ENCODE assay signal across 1 cellular context in genomic region chr19:58451358-58452101, GRCh38.
A peak's percentile ranks its signal among the peaks of the same experiment; 100 is the strongest.
TF ChIP-seq lines count a peak whose summit lies in the region.

Gene ZNF324B, plus strand, starts transcription at chr19:58451622. Its CDS starts 2,080 bp downstream, at chr19:58453702.

TF ChIP-seq in K562, 482 proteins besides CTCF, POLR2A, EP300 and RAD21 (continued from another document and continues in another):
- TF ChIP-seq PRDM10 (IDR thresholded peaks at IDR 0.05; ENCODE audit: partially characterized antibody), result peak; percentile 34
- TF ChIP-seq E2F8 (IDR thresholded peaks at IDR 0.05; ENCODE audit: low read depth, partially characterized antibody), result peak; percentile 42
- no peak for TF ChIP-seq KLF10 (CRISPR knock-in tag; IDR thresholded peaks at IDR 0.05)
- TF ChIP-seq CAMTA2 (CRISPR knock-in tag; conservative IDR thresholded peaks at IDR 0.05), result no peak
- no peak for TF ChIP-seq TRIM24 (IDR thresholded peaks at IDR 0.05)
- TF ChIP-seq STAT5A (IDR thresholded peaks at IDR 0.05; ENCODE audit: borderline replicate concordance, low read length), result no peak; the same call in 1 of the 2 replicates
- no peak for TF ChIP-seq ZNF263 (CRISPR knock-in tag; IDR thresholded peaks at IDR 0.05; ENCODE audit: borderline replicate concordance)
- TF ChIP-seq POLR2G (IDR thresholded peaks at IDR 0.05; ENCODE audit: low read depth, low read length), result peak; percentile 93
- no peak for TF ChIP-seq C11orf30 (IDR thresholded peaks at IDR 0.05; ENCODE audit: low read depth)
- TF ChIP-seq RBBP5 (IDR thresholded peaks at IDR 0.05; ENCODE audit: borderline replicate concordance, insufficient read depth, low read length, poor library complexity, severe bottlenecking), result peak; percentile 65
- TF ChIP-seq MYBL2 (IDR thresholded peaks at IDR 0.05; ENCODE audit: low read depth), result no peak
- TF ChIP-seq MYBL2 (CRISPR knock-in tag; IDR thresholded peaks at IDR 0.05; ENCODE audit: borderline replicate concordance), result no peak
- TF ChIP-seq HDAC6 (IDR thresholded peaks at IDR 0.05; ENCODE audit: low read depth, low read length), result no peak
- TF ChIP-seq NUFIP1 (IDR thresholded peaks at IDR 0.05; ENCODE audit: partially characterized antibody), result no peak
- TF ChIP-seq NR1H2 (CRISPR knock-in tag; IDR thresholded peaks at IDR 0.05), result no peak
- TF ChIP-seq EP400 (IDR thresholded peaks at IDR 0.05), result peak; percentile 70; the same call in 1 of the 2 replicates
- peak; percentile 4; the same call in 1 of the 2 replicates for TF ChIP-seq GMEB1 (CRISPR knock-in tag; IDR thresholded peaks at IDR 0.05)
- peak in 1 of 2 experiments; percentile 64; a peak in 2 of 4 replicates for TF ChIP-seq MAZ (CRISPR knock-in tag; conservative IDR thresholded peaks at IDR 0.05 in 1 of 2, IDR thresholded peaks at IDR 0.05 in 1 of 2)
- peak; percentile 52; the same call in 1 of the 2 replicates for TF ChIP-seq RUNX1 (IDR thresholded peaks at IDR 0.05; ENCODE audit: low read depth)
- TF ChIP-seq ZNF224 (CRISPR knock-in tag; IDR thresholded peaks at IDR 0.05), result no peak
- no peak for TF ChIP-seq ZNF134 (CRISPR knock-in tag; conservative IDR thresholded peaks at IDR 0.05)
- no peak for TF ChIP-seq ARID3B (CRISPR knock-in tag; IDR thresholded peaks at IDR 0.05; ENCODE audit: borderline replicate concordance)
- TF ChIP-seq SOX6 (IDR thresholded peaks at IDR 0.05), result 0 out of 2 replicates have a peak, but pooled peaks have one; percentile 4
- 0 out of 4 replicates have a peak, but pooled peaks of 1 of the 2 experiments have one; percentile 67 for TF ChIP-seq FOXA3 (CRISPR knock-in tag; conservative IDR thresholded peaks at IDR 0.05 in 1 of 2, IDR thresholded peaks at IDR 0.05 in 1 of 2)
- peak; percentile 91 for TF ChIP-seq PKNOX1 (IDR thresholded peaks at IDR 0.05)
- TF ChIP-seq FOXK1 (CRISPR knock-in tag; IDR thresholded peaks at IDR 0.05; ENCODE audit: borderline replicate concordance), result no peak
- TF ChIP-seq HOXB6 (CRISPR knock-in tag; IDR thresholded peaks at IDR 0.05; ENCODE audit: borderline replicate concordance), result no peak
- TF ChIP-seq LEF1 (IDR thresholded peaks at IDR 0.05), result no peak
- TF ChIP-seq ZBTB40 (IDR thresholded peaks at IDR 0.05), result peak; percentile 95
- TF ChIP-seq ZBTB40 (CRISPR knock-in tag; IDR thresholded peaks at IDR 0.05), result no peak
- no peak for TF ChIP-seq ZNF436 (CRISPR knock-in tag; IDR thresholded peaks at IDR 0.05)
- TF ChIP-seq CHD1 (IDR thresholded peaks at IDR 0.05; ENCODE audit: low read length), result no peak
- TF ChIP-seq DIDO1 (tag; IDR thresholded peaks at IDR 0.05; ENCODE audit: low read depth), result no peak
- no peak for TF ChIP-seq BRF2 (IDR thresholded peaks at IDR 0.05; ENCODE audit: borderline replicate concordance, insufficient read depth, insufficient read length)
- no peak for TF ChIP-seq RFX7 (CRISPR knock-in tag; IDR thresholded peaks at IDR 0.05)
- TF ChIP-seq NCOA2 (IDR thresholded peaks at IDR 0.05; ENCODE audit: partially characterized antibody in 2 of 2), result no peak
- TF ChIP-seq HNRNPLL (IDR thresholded peaks at IDR 0.05; ENCODE audit: low read depth, low read length, poor library complexity, severe bottlenecking), result peak; percentile 87
- TF ChIP-seq KLF6 (CRISPR knock-in tag; IDR thresholded peaks at IDR 0.05; ENCODE audit: borderline replicate concordance), result no peak
- TF ChIP-seq CHCHD3 (CRISPR knock-in tag; IDR thresholded peaks at IDR 0.05), result no peak
- no peak for TF ChIP-seq SRSF9 (IDR thresholded peaks at IDR 0.05; ENCODE audit: borderline replicate concordance, low read depth, low read length)
- no peak for TF ChIP-seq NFATC3 (IDR thresholded peaks at IDR 0.05)
- TF ChIP-seq NFYB (IDR thresholded peaks at IDR 0.05; ENCODE audit: extremely low read depth, insufficient read length), result peak; percentile 68
